ENCODE assay signal across 8 cellular contexts in genomic region chr5:107673106-107673367, GRCh38. TPM values are rescaled to one million over a fixed set of nuclear protein-coding genes. Genes with fewer than 3 reads are reported as not detected.
DNase-seq lines count a peak whose midpoint lies in the region; ATAC-seq, FAIRE-seq and TF ChIP-seq lines count a peak whose summit lies in the region.

No MANE protein-coding gene starts in this region.

- H3K4me3 Mint-ChIP-seq in activated T-cell treated with anti-CD3 and anti-CD28 coated beads, Interleukin-2, amount 50 U/mL, for 4 hours, result peak overlapping the region; percentile 69
- H3K4me3 Mint-ChIP-seq in activated naive CD8-positive, alpha-beta T cell treated with anti-CD3 and anti-CD28 coated beads for 36 hours, result peak overlapping the region; percentile 65

- ATAC-seq in activated T-cell treated with anti-CD3 and anti-CD28 coated beads, Interleukin-2, amount 50 U/mL, for 4 hours, result no peak
- ATAC-seq in left lung (no peak), HG02938 (IDR thresholded peaks at IDR 0.05; ENCODE audit: unreplicated experiment) (no peak), GM19452 (IDR thresholded peaks at IDR 0.05; ENCODE audit: unreplicated experiment) (no peak)

- H3K27me3 ChIP-seq in left lung (peaks cover 21 to 97% of the 10 kb centered on the region in 2 donors), tibial artery (no peaks in the 10 kb centered on the region)

- no peaks in the 10 kb centered on the region for H3K36me3 ChIP-seq in left lung
- H3K36me3 ChIP-seq in tibial artery, result no peaks in the 10 kb centered on the region

- H3K4me3 ChIP-seq in left lung, result peak overlapping the region; percentile 49 to 53
- H3K4me3 ChIP-seq in tibial artery, result peak overlapping the region; percentile 60 to 76

- no peaks in the 10 kb centered on the region for H3K9me3 ChIP-seq in left lung
- H3K9me3 ChIP-seq in tibial artery, result no peaks in the 10 kb centered on the region

- intact Hi-C loops in left lung (cut with DNase I), result no loop called here
- intact Hi-C loops in tibial artery (cut with DNase I; ENCODE audit: low total_unique reads), result loop anchor here (5.0 to 10.0 kb wide), 3 partner anchors 101 to 608 kb away; no protein-coding TSS in a partner anchor

- TF ChIP-seq CTCF in left lung (IDR thresholded peaks at IDR 0.05) (no peak), tibial artery (IDR thresholded peaks at IDR 0.05) (no peak)

- H3K27me3 Mint-ChIP-seq in activated T-cell treated with anti-CD3 and anti-CD28 coated beads, Interleukin-2, amount 50 U/mL, for 4 hours (ENCODE audit: low read depth), result peaks cover 68% of the 10 kb centered on the region
- peaks cover 81% of the 10 kb centered on the region for H3K27me3 Mint-ChIP-seq in activated naive CD8-positive, alpha-beta T cell treated with anti-CD3 and anti-CD28 coated beads for 36 hours

- H3K27ac Mint-ChIP-seq in activated naive CD8-positive, alpha-beta T cell treated with anti-CD3 and anti-CD28 coated beads for 36 hours, result no peak overlapping the region

- peaks cover 29% of the 10 kb centered on the region for H3K4me1 Mint-ChIP-seq in activated T-cell treated with anti-CD3 and anti-CD28 coated beads, Interleukin-2, amount 50 U/mL, for 4 hours (ENCODE audit: low read depth)
- peaks cover 23% of the 10 kb centered on the region for H3K4me1 Mint-ChIP-seq in activated naive CD8-positive, alpha-beta T cell treated with anti-CD3 and anti-CD28 coated beads for 36 hours

- no peak for FAIRE-seq in frontal cortex (lab: Jason Lieb, UNC)

- peaks cover 0 to 45% of the 10 kb centered on the region in 2 donors for H3K4me1 ChIP-seq in left lung
- H3K4me1 ChIP-seq in tibial artery, result peaks cover 0 to 14% (median 5%) of the 10 kb centered on the region in 4 donors

- no peaks in the 10 kb centered on the region for H3K9me3 Mint-ChIP-seq in activated T-cell treated with anti-CD3 and anti-CD28 coated beads, Interleukin-2, amount 50 U/mL, for 4 hours
- no peaks in the 10 kb centered on the region for H3K9me3 Mint-ChIP-seq in activated naive CD8-positive, alpha-beta T cell treated with anti-CD3 and anti-CD28 coated beads for 36 hours

- DNase-seq in activated T-cell treated with anti-CD3 and anti-CD28 coated beads, Interleukin-2, amount 50 U/mL, for 4 hours, result no peak
- DNase-seq in activated T-cell treated with anti-CD3 and anti-CD28 coated beads, Interleukin-2, amount 50 U/mL, for 1 hour, result no peak
- no peak for DNase-seq in activated naive CD8-positive, alpha-beta T cell treated with anti-CD3 and anti-CD28 coated beads for 36 hours
- DNase-seq in left lung (no peak), tibial artery (no peak), frontal cortex (ENCODE audit: low spot score in 2 of 2) (no peak)

- H3K27ac ChIP-seq in left lung (peak overlapping the region; percentile 37 to 53), tibial artery (peak overlapping the region; percentile 81 to 88)

- no peaks in the 10 kb centered on the region for H3K36me3 Mint-ChIP-seq in activated T-cell treated with anti-CD3 and anti-CD28 coated beads, Interleukin-2, amount 50 U/mL, for 4 hours (ENCODE audit: insufficient read depth)
- peaks cover 2% of the 10 kb centered on the region for H3K36me3 Mint-ChIP-seq in activated naive CD8-positive, alpha-beta T cell treated with anti-CD3 and anti-CD28 coated beads for 36 hours

RNA-seq across cellular contexts. Expression of gene EFNA5, which starts 2.3 kb away (rescaled TPM):
- total RNA-seq in activated T-cell treated with anti-CD3 and anti-CD28 coated beads, Interleukin-2, amount 50 U/mL, for 4 hours, result under 1 TPM in 2 of 3 donors, not detected in 1; 0.13 to 0.24 TPM
- not detected for total RNA-seq in activated naive CD8-positive, alpha-beta T cell treated with anti-CD3 and anti-CD28 coated beads for 36 hours
- total RNA-seq in left lung (10 to 100 TPM in 1 of 2 donors, 1 to 10 TPM in 1; 8.8 to 16.9 TPM), frontal cortex (13.5 TPM)

Comparison
In these comparisons a context has a peak if more than half of its experiments do, and no peak if none do; other contexts are left out.
1. RNA of gene EFNA5, which starts 2.3 kb away (total RNA-seq): 8.8 to 16.9 TPM in left lung and 13.5 TPM in frontal cortex (single experiment); 0.13 to 0.24 TPM in activated T-cell treated with anti-CD3 and anti-CD28 coated beads, Interleukin-2, amount 50 U/mL, for 4 hours and not detected in activated naive CD8-positive, alpha-beta T cell treated with anti-CD3 and anti-CD28 coated beads for 36 hours; every median in the first group is over 4 times any median in the second.